ENCODE assay signal across 8 cellular contexts in genomic region chr12:101697197-101697929, GRCh38. TPM values are rescaled to one million over a fixed set of nuclear protein-coding genes. Genes with fewer than 3 reads are reported as not detected.
DNase-seq lines count a peak whose midpoint lies in the region; ATAC-seq and TF ChIP-seq lines count a peak whose summit lies in the region.

Gene CHPT1, plus strand, starts transcription at chr12:101697640. Its CDS starts 222 bp downstream, at chr12:101697862.

- peak within 1 kb of the TSS; percentile 89 to 90 for H3K4me3 Mint-ChIP-seq in effector memory CD8-positive, alpha-beta T cell
- H3K4me3 Mint-ChIP-seq in mesothelial cell of epicardium = peak within 1 kb of the TSS; percentile 86

- no peaks in the 10 kb centered on the region for H3K27me3 Mint-ChIP-seq in effector memory CD8-positive, alpha-beta T cell
- peaks cover 5% of the 10 kb centered on the region for H3K27me3 Mint-ChIP-seq in mesothelial cell of epicardium (ENCODE audit: low read depth)

- peaks cover 30 to 35% of the 10 kb centered on the region in 2 donors for H3K4me1 Mint-ChIP-seq in effector memory CD8-positive, alpha-beta T cell (ENCODE audit: low read depth in 2 of 2)
- peaks cover 24% of the 10 kb centered on the region for H3K4me1 Mint-ChIP-seq in mesothelial cell of epicardium

- ATAC-seq in GM18909 (IDR thresholded peaks at IDR 0.05; ENCODE audit: poor library complexity, unreplicated experiment) (peak; percentile 70), HG03159 (IDR thresholded peaks at IDR 0.05; ENCODE audit: unreplicated experiment) (peak; percentile 64)
- peak; percentile 81 for ATAC-seq in effector memory CD8-positive, alpha-beta T cell (replicated peaks)

- DNase-seq in Ammon's horn (ENCODE audit: low spot score) (peak; percentile 69), NCI-H774 (lab: John Stamatoyannopoulos, UW) (peak; percentile 73), mesothelial cell of epicardium (ENCODE audit: low spot score in 2 of 2, unreplicated experiment in 2 of 2) (peak; percentile 37 to 69)
- DNase-seq in activated CD8-positive, alpha-beta memory T cell treated with anti-CD3 and anti-CD28 coated beads for 24 hours = peak; percentile 86
- DNase-seq in effector memory CD8-positive, alpha-beta T cell = peak; percentile 37 to 52 (median 46)
- peak; percentile 20 to 37 for DNase-seq in stimulated activated CD8-positive, alpha-beta memory T cell treated with anti-CD3 and anti-CD28 coated beads, Interleukin-2, amount 100 ng/mL, for 1 hour (ENCODE audit: low read depth in 2 of 2)

- peaks cover 9% of the 10 kb centered on the region for H3K36me3 Mint-ChIP-seq in effector memory CD8-positive, alpha-beta T cell (ENCODE audit: insufficient read depth)
- no peaks in the 10 kb centered on the region for H3K36me3 Mint-ChIP-seq in mesothelial cell of epicardium

- no peaks in the 10 kb centered on the region for H3K9me3 Mint-ChIP-seq in effector memory CD8-positive, alpha-beta T cell
- H3K9me3 Mint-ChIP-seq in mesothelial cell of epicardium = no peaks in the 10 kb centered on the region

- H3K27ac Mint-ChIP-seq in effector memory CD8-positive, alpha-beta T cell = peak within 1 kb of the TSS; percentile 88 to 91
- H3K27ac Mint-ChIP-seq in mesothelial cell of epicardium = peak within 1 kb of the TSS; percentile 83

- TF ChIP-seq CTCF in mesothelial cell of epicardium (IDR thresholded peaks at IDR 0.05; ENCODE audit: unreplicated experiment) = no peak

RNA-seq across cellular contexts. Expression of gene CHPT1, which starts in this region (rescaled TPM):
- total RNA-seq in mesothelial cell of epicardium = 16.1 to 18.7 TPM (median 16.9 TPM) in 3 replicates

Comparison
In these comparisons a context has a peak if more than half of its experiments do, and no peak if none do; other contexts are left out.
1. Peak in every context shown above with its lines: DNase-seq and ATAC-seq.
2. DNase-seq: peak in every context shown above with its lines; median percentile 86 in activated CD8-positive, alpha-beta memory T cell treated with anti-CD3 and anti-CD28 coated beads for 24 hours; 73 in NCI-H774; 69 in Ammon's horn; 53 in mesothelial cell of epicardium; 46 in effector memory CD8-positive, alpha-beta T cell; 28 in stimulated activated CD8-positive, alpha-beta memory T cell treated with anti-CD3 and anti-CD28 coated beads, Interleukin-2, amount 100 ng/mL, for 1 hour.